Comparison of ENCODE assay signal across 13 cellular contexts in genomic region chr22:24054356-24054755, GRCh38.
DNase-seq lines count a peak whose midpoint lies in the region; ATAC-seq and TF ChIP-seq lines count a peak whose summit lies in the region.
"Had no signal": no experiment of that assay in that cellular context is flagged by ENCODE, and none has a peak within 500 bp of the region (broad histone marks: within the 10 kb centered on the region; RNA-seq: fewer than 3 reads in every experiment).

No MANE protein-coding gene starts in this region.

- peaks cover 48 to 70% of the 10 kb centered on the region in 2 donors for H3K36me3 Mint-ChIP-seq in stimulated activated naive B cell treated with anti-CD40 and anti-IgM and Interleukin-4, amounts not matched to agents 10 μg/mL and 1 μg/mL and 100 μg/mL, for 72 hours

- peaks cover 10 to 16% of the 10 kb centered on the region in 2 donors for H3K4me1 Mint-ChIP-seq in stimulated activated naive B cell treated with anti-CD40 and anti-IgM and Interleukin-4, amounts not matched to agents 10 μg/mL and 1 μg/mL and 100 μg/mL, for 72 hours

- H3K27ac ChIP-seq in OCI-LY3 (ENCODE audit: low read length): peak overlapping the region; percentile 67

- H3K4me3 Mint-ChIP-seq in stimulated activated naive B cell treated with anti-CD40 and anti-IgM and Interleukin-4, amounts not matched to agents 10 μg/mL and 1 μg/mL and 100 μg/mL, for 72 hours: no peak overlapping the region

- H3K9me3 ChIP-seq in OCI-LY3 (ENCODE audit: insufficient read depth, low read length): no peaks in the 10 kb centered on the region
- H3K9me3 ChIP-seq: BLaER1 treated with 17β-estradiol and CSF1 and Interleukin-3, amounts not matched to agents 10 nM and 100 nM had no signal

- no peaks in the 10 kb centered on the region for H3K27me3 ChIP-seq in OCI-LY3 (ENCODE audit: low read depth, low read length)
- H3K27me3 ChIP-seq: BLaER1 treated with 17β-estradiol and CSF1 and Interleukin-3, amounts not matched to agents 10 nM and 100 nM had no signal

- H3K79me2 ChIP-seq in OCI-LY3 (ENCODE audit: low read length): no peaks in the 10 kb centered on the region

- peaks cover 65% of the 10 kb centered on the region for H3K36me3 ChIP-seq in OCI-LY3 (replicated peaks; ENCODE audit: low read depth, low read length)

- ATAC-seq in stimulated activated naive B cell treated with anti-CD40 and anti-IgM and Interleukin-4, amounts not matched to agents 10 μg/mL and 1 μg/mL and 100 μg/mL, for 72 hours (replicated peaks): peak in 1 of 2 donors; percentile 8

- no peak overlapping the region for H3K4me3 ChIP-seq in OCI-LY3 (ENCODE audit: low read length)
- H3K4me3 ChIP-seq: BLaER1 treated with 17β-estradiol and CSF1 and Interleukin-3, amounts not matched to agents 10 nM and 100 nM had no signal

- H3K4me1 ChIP-seq in OCI-LY3 (ENCODE audit: low read length): peaks cover 16% of the 10 kb centered on the region

- H3K27me3 Mint-ChIP-seq in stimulated activated naive B cell treated with anti-CD40 and anti-IgM and Interleukin-4, amounts not matched to agents 10 μg/mL and 1 μg/mL and 100 μg/mL, for 72 hours: no peaks in the 10 kb centered on the region

- no peak overlapping the region for H2AFZ ChIP-seq in OCI-LY3 (ENCODE audit: low read depth, low read length)

- TF ChIP-seq CTCF in OCI-LY3 (IDR thresholded peaks at IDR 0.05; ENCODE audit: low read depth, low read length): no peak

- H3K4me2 ChIP-seq in OCI-LY3 (ENCODE audit: low read length): peak overlapping the region; percentile 29

- H3K9ac ChIP-seq in OCI-LY3 (ENCODE audit: low read length): no peak overlapping the region

- DNase-seq in ELR (ENCODE audit: low read depth) (peak; percentile 70), iris pigment epithelial cell (ENCODE audit: low read depth) (peak; percentile 69), GM19240 (ENCODE audit: insufficient read length, low spot score) (no peak), SKM-1 treated with dmso at 0.1 percent for 144 hours (lab: John Stamatoyannopoulos, UW; ENCODE audit: unreplicated experiment) (no peak), NCI-H2227 (lab: John Stamatoyannopoulos, UW; ENCODE audit: unreplicated experiment) (no peak)
- no peak for DNase-seq in stimulated activated naive B cell treated with anti-CD40 and anti-IgM and Interleukin-4, amounts not matched to agents 10 μg/mL and 1 μg/mL and 100 μg/mL, for 72 hours
- DNase-seq: DMS 273 treated with DMSO at 0.1 percent for 48 hours, KBM-7, NCI-H1092 treated with DMSO at 0.1 percent for 48 hours, NCI-H1694 treated with DMSO at 0.1 percent for 48 hours, SIG-M5 had no signal

- H3K27ac Mint-ChIP-seq in stimulated activated naive B cell treated with anti-CD40 and anti-IgM and Interleukin-4, amounts not matched to agents 10 μg/mL and 1 μg/mL and 100 μg/mL, for 72 hours: peak overlapping the region; percentile 26

- H4K20me1 ChIP-seq in OCI-LY3 (ENCODE audit: insufficient read depth, low read length): no peaks in the 10 kb centered on the region

- H3K9me3 Mint-ChIP-seq in stimulated activated naive B cell treated with anti-CD40 and anti-IgM and Interleukin-4, amounts not matched to agents 10 μg/mL and 1 μg/mL and 100 μg/mL, for 72 hours: no peaks in the 10 kb centered on the region

Comparison
In these comparisons a context has a peak if more than half of its experiments do, and no peak if none do; other contexts are left out.
1. DNase-seq: peak in ELR (single experiment) and iris pigment epithelial cell (single experiment); none in stimulated activated naive B cell treated with anti-CD40 and anti-IgM and Interleukin-4, amounts not matched to agents 10 μg/mL and 1 μg/mL and 100 μg/mL, for 72 hours (single experiment), GM19240 (single experiment), SKM-1 treated with dmso at 0.1 percent for 144 hours (single experiment) and NCI-H2227 (single experiment).